Comparison of ENCODE assay signal across 13 cellular contexts in the genomic region with DNA sequence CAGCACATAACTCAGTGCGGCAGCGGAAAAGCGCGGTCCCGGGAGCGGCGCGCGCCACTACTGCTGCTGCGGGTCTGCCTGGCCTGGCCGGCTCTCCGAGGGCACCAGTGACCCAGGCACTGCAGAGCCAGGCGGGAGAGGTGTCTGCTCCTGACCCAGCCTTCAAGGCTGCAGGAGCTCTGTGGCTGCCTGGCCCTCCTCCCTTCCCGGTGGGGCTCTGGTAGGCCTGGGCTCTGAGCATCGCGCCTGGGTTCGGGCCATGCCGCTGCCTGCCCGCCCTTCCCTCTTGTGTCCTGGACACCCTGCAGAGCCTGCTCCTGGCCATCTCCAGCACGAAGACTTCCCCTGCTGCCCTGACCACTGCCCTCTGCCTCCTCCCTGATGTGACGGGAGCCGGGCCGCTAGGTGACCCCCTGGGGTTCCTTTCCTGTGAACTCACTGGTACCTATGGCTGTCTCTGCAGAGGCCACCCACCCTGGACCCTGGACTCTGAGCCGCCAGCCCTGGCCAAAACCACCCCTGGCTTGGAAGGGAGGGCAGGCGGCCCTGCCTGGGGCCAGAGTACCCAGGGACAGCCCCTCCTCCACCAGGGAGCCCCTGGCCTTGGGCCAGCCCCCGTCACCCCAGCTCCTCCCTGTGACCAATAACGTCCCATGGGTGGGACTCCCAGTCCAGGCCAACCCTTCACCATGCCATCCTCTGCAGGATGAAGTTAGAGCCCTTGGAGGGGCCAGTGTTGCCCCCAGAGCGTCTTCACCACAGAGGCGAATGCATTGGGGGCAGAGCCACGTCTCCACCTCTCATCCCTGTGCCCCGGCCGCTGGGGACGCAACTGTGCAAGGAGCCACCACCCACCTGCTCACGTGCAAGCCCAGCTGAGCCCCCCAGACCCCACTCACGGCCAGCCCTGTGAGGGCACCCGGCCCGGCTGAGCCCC. TPM values are rescaled to one million over a fixed set of nuclear protein-coding genes. Genes with fewer than 3 reads are reported as not detected.
DNase-seq lines count a peak whose midpoint lies in the region; ATAC-seq and TF ChIP-seq lines count a peak whose summit lies in the region.
"Had no signal": no experiment of that assay in that cellular context is flagged by ENCODE, and none has a peak within 500 bp of the region (broad histone marks: within the 10 kb centered on the region; RNA-seq: fewer than 3 reads in every experiment).

No MANE protein-coding gene starts in this region.

- H3K4me1 Mint-ChIP-seq in GM23338 = peaks cover 23% of the 10 kb centered on the region

- intact Hi-C loops in gastrocnemius medialis (cut with DNase I; ENCODE audit: low total_unique reads) = no loop called here

- no peaks in the 10 kb centered on the region for H3K9me2 ChIP-seq in GM23338 (ENCODE audit: insufficient read depth)

- no peak overlapping the region for H3K4me3 ChIP-seq in GM23338
- no peak overlapping the region for H3K4me3 ChIP-seq in gastrocnemius medialis

- ATAC-seq in GM23338 (peak; percentile 10), SK-N-SH treated with all-trans-retinoic acid at 6 μM for 48 hours (0 out of 3 replicates have a peak, but pooled peaks have one; percentile 2), gastrocnemius medialis (no peak)

- no peaks in the 10 kb centered on the region for H3K79me2 ChIP-seq in GM23338 (replicated peaks; ENCODE audit: insufficient read depth)

- DNase-seq in GM23338 (ENCODE audit: low spot score) (no peak), islet precursor cell (peak; percentile 67), gastrocnemius medialis (no peak), DMS 273 treated with DMSO at 0.1 percent for 48 hours (lab: John Stamatoyannopoulos, UW) (no peak), foreskin melanocyte (no peak)
- no peak for DNase-seq in activated CD4-positive, alpha-beta T cell treated with anti-CD3 and anti-CD28 coated beads, Interleukin-2, amount 50 U/mL, for 4 hours
- DNase-seq in activated naive CD4-positive, alpha-beta T cell treated with Interleukin-2 at 50 U/mL for 16 hours = no peak
- DNase-seq: effector memory CD4-positive, alpha-beta T cell; foreskin fibroblast; MM.1S; naive B cell had no signal

- TF ChIP-seq CTCF in GM23338 (conservative IDR thresholded peaks at IDR 0.05; ENCODE audit: low read depth in 2 of 2) (no peak), gastrocnemius medialis (IDR thresholded peaks at IDR 0.05 in 4 of 5, conservative IDR thresholded peaks at IDR 0.05 in 1 of 5) (no peak)

- H3K27me3 ChIP-seq in GM23338 (ENCODE audit: insufficient read depth) (no peaks in the 10 kb centered on the region), gastrocnemius medialis (peaks cover 0 to 11% (median 0%) of the 10 kb centered on the region in 3 donors)

- H3K4me3 Mint-ChIP-seq in GM23338 = peak overlapping the region; percentile 32; the same call in 1 of the 3 replicates

- peak overlapping the region; percentile 77; the same call in 1 of the 2 replicates for H3K4me2 ChIP-seq in GM23338

- H3K27ac ChIP-seq in GM23338 (ENCODE audit: low read depth) = no peak overlapping the region
- peak overlapping the region in 3 of 4 donors; percentile 76 to 83 (median 79) for H3K27ac ChIP-seq in gastrocnemius medialis

- H3K4me1 ChIP-seq in GM23338 (ENCODE audit: insufficient read depth) (peaks cover 31% of the 10 kb centered on the region; the same call in 1 of the 2 replicates), gastrocnemius medialis (peaks cover 22 to 24% of the 10 kb centered on the region in 2 donors)

- TF ChIP-seq POLR2A in gastrocnemius medialis (IDR thresholded peaks at IDR 0.05) = no peak

- in situ Hi-C loops in gastrocnemius medialis (cut with MboI; ENCODE audit: low sequenced_read_pairs in 4 of 4) = no loop called here

- no peaks in the 10 kb centered on the region for H4K20me1 ChIP-seq in GM23338 (replicated peaks; ENCODE audit: insufficient read depth)

- peaks cover 7% of the 10 kb centered on the region for H3F3A ChIP-seq in GM23338 (replicated peaks; ENCODE audit: low read depth)

- H3K27me3 Mint-ChIP-seq in GM23338 (ENCODE audit: insufficient read depth, low read depth, poor library complexity) = peaks cover 18% of the 10 kb centered on the region

- H2AFZ ChIP-seq in GM23338 = peak overlapping the region; percentile 80; the same call in 1 of the 2 replicates

- no peaks in the 10 kb centered on the region for H3K36me3 ChIP-seq in GM23338 (ENCODE audit: insufficient read depth)
- no peaks in the 10 kb centered on the region for H3K36me3 ChIP-seq in gastrocnemius medialis
- H3K36me3 ChIP-seq: thoracic aorta had no signal

- no peaks in the 10 kb centered on the region for H3K36me3 Mint-ChIP-seq in GM23338 (ENCODE audit: low read depth)
- H3K36me3 Mint-ChIP-seq: naive B cell had no signal

- H3K9me3 Mint-ChIP-seq in GM23338 = no peaks in the 10 kb centered on the region
- H3K9me3 Mint-ChIP-seq: naive B cell had no signal

- H3K9me3 ChIP-seq in gastrocnemius medialis = no peaks in the 10 kb centered on the region
- H3K9me3 ChIP-seq: thoracic aorta had no signal

- H3K27ac Mint-ChIP-seq in GM23338 = no peak overlapping the region

TF ChIP-seq in GM23338, 12 proteins besides CTCF, POLR2A, EP300 and RAD21 (continues in another document):
- TF ChIP-seq, protein P1, sequence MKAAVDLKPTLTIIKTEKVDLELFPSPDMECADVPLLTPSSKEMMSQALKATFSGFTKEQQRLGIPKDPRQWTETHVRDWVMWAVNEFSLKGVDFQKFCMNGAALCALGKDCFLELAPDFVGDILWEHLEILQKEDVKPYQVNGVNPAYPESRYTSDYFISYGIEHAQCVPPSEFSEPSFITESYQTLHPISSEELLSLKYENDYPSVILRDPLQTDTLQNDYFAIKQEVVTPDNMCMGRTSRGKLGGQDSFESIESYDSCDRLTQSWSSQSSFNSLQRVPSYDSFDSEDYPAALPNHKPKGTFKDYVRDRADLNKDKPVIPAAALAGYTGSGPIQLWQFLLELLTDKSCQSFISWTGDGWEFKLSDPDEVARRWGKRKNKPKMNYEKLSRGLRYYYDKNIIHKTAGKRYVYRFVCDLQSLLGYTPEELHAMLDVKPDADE (IDR thresholded peaks at IDR 0.05) = no peak
- TF ChIP-seq EZH2 (IDR thresholded peaks at IDR 0.05; ENCODE audit: low read depth, unreplicated experiment) (no peak), CREB1 (CRISPR knock-in tag; IDR thresholded peaks at IDR 0.05; ENCODE audit: low read depth) (no peak), JUNB (IDR thresholded peaks at IDR 0.05; ENCODE audit: unreplicated experiment) (no peak), STAT1 (IDR thresholded peaks at IDR 0.05; ENCODE audit: unreplicated experiment) (no peak), NANOG (IDR thresholded peaks at IDR 0.05; ENCODE audit: borderline replicate concordance) (no peak), EZH2phosphoT487 (IDR thresholded peaks at IDR 0.05; ENCODE audit: unreplicated experiment) (no peak), POLR2AphosphoS5 (IDR thresholded peaks at IDR 0.05; ENCODE audit: low read depth) (no peak)

TF ChIP-seq in SK-N-SH treated with all-trans-retinoic acid at 6 μM for 48 hours, 23 proteins besides CTCF, POLR2A, EP300 and RAD21:
- TF ChIP-seq POU6F1 (CRISPR knock-in tag; IDR thresholded peaks at IDR 0.05; ENCODE audit: borderline replicate concordance, low read depth) = no peak
- TF ChIP-seq CSDC2 (CRISPR knock-in tag; IDR thresholded peaks at IDR 0.05) = no peak
- TF ChIP-seq ZNF565 (CRISPR knock-in tag; conservative IDR thresholded peaks at IDR 0.05; ENCODE audit: low read depth) = no peak
- no peak for TF ChIP-seq ZNF70 (CRISPR knock-in tag; IDR thresholded peaks at IDR 0.05)
- TF ChIP-seq BACH2 (CRISPR knock-in tag; IDR thresholded peaks at IDR 0.05; ENCODE audit: borderline replicate concordance) = no peak
- TF ChIP-seq ZFP3 (CRISPR knock-in tag; IDR thresholded peaks at IDR 0.05) = no peak
- TF ChIP-seq RARB (CRISPR knock-in tag; IDR thresholded peaks at IDR 0.05) = no peak
- no peak for TF ChIP-seq ZC3H10 (CRISPR knock-in tag; IDR thresholded peaks at IDR 0.05)

RNA-seq across cellular contexts. Expression of gene UBAC1, which starts 32.9 kb away (rescaled TPM):
- total RNA-seq in GM23338 (2014; rRNA removed; shearing (Covaris generic)) = 86.6 and 95.7 TPM in 2 replicates
- 63.2 and 71.6 TPM in 2 replicates for polyA plus RNA-seq in GM23338 (2016; fragmentation: Nextera tagmentation; extraction: Ambion mirVana)
- total RNA-seq in gastrocnemius medialis = 100 to 1,000 TPM; 218 to 263 (median 248) TPM

Comparison
In these comparisons a context has a peak if more than half of its experiments do, and no peak if none do; other contexts are left out.
1. ATAC-seq: peak in GM23338 (single experiment) and SK-N-SH treated with all-trans-retinoic acid at 6 μM for 48 hours (single experiment); none in gastrocnemius medialis (0 of 2).